Comparison of ENCODE assay signal across 11 cellular contexts in the genomic region with DNA sequence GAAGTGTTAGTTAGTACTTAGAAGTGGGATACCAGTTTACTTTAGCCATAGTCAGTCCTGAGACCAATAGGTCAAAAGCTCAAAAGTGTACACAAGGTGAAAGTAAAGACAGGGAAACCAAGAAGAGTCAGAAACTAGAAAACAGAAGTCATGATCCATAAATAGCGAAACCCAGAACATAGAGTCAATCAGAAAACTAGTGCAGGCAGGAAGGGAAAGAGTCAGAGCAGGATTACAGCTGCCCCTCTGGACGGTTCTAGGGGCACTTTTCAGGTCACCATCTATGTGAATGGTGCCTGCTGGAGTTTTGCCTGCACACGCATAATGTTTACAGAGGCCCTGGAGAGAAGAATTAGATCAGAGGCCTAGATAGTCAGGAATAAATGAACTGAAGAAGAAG. TPM values are rescaled to one million over a fixed set of nuclear protein-coding genes. Genes with fewer than 3 reads are reported as not detected.
DNase-seq lines count a peak whose midpoint lies in the region; ATAC-seq and TF ChIP-seq lines count a peak whose summit lies in the region.
"Had no signal": no experiment of that assay in that cellular context is flagged by ENCODE, and none has a peak within 500 bp of the region (broad histone marks: within the 10 kb centered on the region; RNA-seq: fewer than 3 reads in every experiment).

No MANE protein-coding gene starts in this region.

- no peak overlapping the region for H3K27ac ChIP-seq in uterus
- H3K27ac ChIP-seq: C4-2B, suprapubic skin had no signal

- H3K9me3 Mint-ChIP-seq in endothelial cell (ENCODE audit: unreplicated experiment) = no peaks in the 10 kb centered on the region

- intact Hi-C loops in uterus (cut with DNase I; ENCODE audit: low total_unique reads) = loop anchor here (10.0 kb wide), 1 partner anchor 265 kb away; no protein-coding TSS in a partner anchor

- H3K4me1 ChIP-seq in uterus = no peaks in the 10 kb centered on the region
- H3K4me1 ChIP-seq: suprapubic skin had no signal

- no peak for TF ChIP-seq CTCF in endothelial cell (IDR thresholded peaks at IDR 0.05; ENCODE audit: unreplicated experiment)
- no peak for TF ChIP-seq CTCF in uterus (IDR thresholded peaks at IDR 0.05)

- no peaks in the 10 kb centered on the region for H3K36me3 ChIP-seq in uterus
- H3K36me3 ChIP-seq: suprapubic skin had no signal

- no peaks in the 10 kb centered on the region for H3K27me3 ChIP-seq in uterus
- H3K27me3 ChIP-seq: suprapubic skin had no signal

- no peak for TF ChIP-seq POLR2A in uterus (IDR thresholded peaks at IDR 0.05)

- peaks cover 27% of the 10 kb centered on the region for H3K4me1 Mint-ChIP-seq in endothelial cell (ENCODE audit: unreplicated experiment)

- H3K4me3 ChIP-seq in uterus = no peak overlapping the region
- H3K4me3 ChIP-seq: suprapubic skin had no signal

- no peak for DNase-seq in endothelial cell (ENCODE audit: low spot score)
- DNase-seq in stimulated activated naive CD4-positive, alpha-beta T cell treated with Interleukin-2 at 50 U/mL for 16 hours (lab: John Stamatoyannopoulos, UW) = no peak
- DNase-seq in germinal center (ENCODE audit: low spot score) = no peak
- no peak for DNase-seq in stimulated activated CD8-positive, alpha-beta memory T cell treated with anti-CD3 and anti-CD28 coated beads, Interleukin-4, amount 100 ng/mL, for 48 hours
- DNase-seq in uterus = no peak
- DNase-seq: aorta had no signal

- H3K36me3 Mint-ChIP-seq in endothelial cell (ENCODE audit: low read depth, unreplicated experiment) = no peaks in the 10 kb centered on the region

- no peaks in the 10 kb centered on the region for H3K9me3 ChIP-seq in uterus
- H3K9me3 ChIP-seq: suprapubic skin had no signal

- H3K27ac Mint-ChIP-seq in endothelial cell (ENCODE audit: unreplicated experiment) = peak overlapping the region; percentile 1

- peak; percentile 93 for ATAC-seq in GM18511 (IDR thresholded peaks at IDR 0.05; ENCODE audit: unreplicated experiment)
- peak; percentile 93 for ATAC-seq in GM21515 (IDR thresholded peaks at IDR 0.05; ENCODE audit: unreplicated experiment)
- peak; percentile 87 for ATAC-seq in HG03103 (IDR thresholded peaks at IDR 0.05; ENCODE audit: low read depth, unreplicated experiment)

- no peak overlapping the region for H3K4me3 Mint-ChIP-seq in endothelial cell (ENCODE audit: unreplicated experiment)

- no peaks in the 10 kb centered on the region for H3K27me3 Mint-ChIP-seq in endothelial cell (ENCODE audit: unreplicated experiment)

RNA-seq across cellular contexts. Expression of gene DMTF1, which starts 22.4 kb away (rescaled TPM):
- total RNA-seq in endothelial cell (ENCODE audit: unreplicated experiment) = 106 TPM
- 100 to 1,000 TPM in 3 of 4 donors, 10 to 100 TPM in 1; 36.2 to 193 (median 138) TPM for total RNA-seq in uterus
